ENCODE assay signal across 2 cellular contexts in genomic region chr17:19791918-19792317, GRCh38.
TF ChIP-seq lines count a peak whose summit lies in the region.

No MANE protein-coding gene starts in this region.

TF ChIP-seq in A549, 52 proteins besides CTCF, POLR2A, EP300 and RAD21 (continued from another document):
- TF ChIP-seq GATA3 (IDR thresholded peaks at IDR 0.05; ENCODE audit: borderline replicate concordance) = no peak
- no peak for TF ChIP-seq PHF8 (IDR thresholded peaks at IDR 0.05; ENCODE audit: borderline replicate concordance, low read depth)
- no peak for TF ChIP-seq HDAC2 (IDR thresholded peaks at IDR 0.05)
- TF ChIP-seq EHF (CRISPR knock-in tag; IDR thresholded peaks at IDR 0.05) = no peak

TF ChIP-seq in K562, 482 proteins besides CTCF, POLR2A, EP300 and RAD21 (continued from another document):
- TF ChIP-seq CHAMP1 (IDR thresholded peaks at IDR 0.05) (no peak), C11orf30 (IDR thresholded peaks at IDR 0.05; ENCODE audit: low read depth) (peak; percentile 41; the same call in 1 of the 2 replicates)
